20 cellular contexts compared by ENCODE assay signal in genomic region chr9:33288235-33288634, GRCh38. TPM values are rescaled to one million over a fixed set of nuclear protein-coding genes. Genes with fewer than 3 reads are reported as not detected.
A peak's percentile ranks its signal among the peaks of the same experiment; 100 is the strongest.
DNase-seq lines count a peak whose midpoint lies in the region; ATAC-seq, FAIRE-seq and TF ChIP-seq lines count a peak whose summit lies in the region.
"Had no signal": no experiment of that assay in that cellular context is flagged by ENCODE, and none has a peak within 500 bp of the region (broad histone marks: within the 10 kb centered on the region; RNA-seq: fewer than 3 reads in every experiment).

No MANE protein-coding gene starts in this region.

- H3K27ac Mint-ChIP-seq in GM23338 = peak overlapping the region; percentile 62; the same call in 1 of the 2 replicates
- peak overlapping the region; percentile 62 to 98 for H3K27ac Mint-ChIP-seq in effector memory CD8-positive, alpha-beta T cell

- TF ChIP-seq POLR2A in A549 (IDR thresholded peaks at IDR 0.05; ENCODE audit: low read length) (no peak), sigmoid colon (IDR thresholded peaks at IDR 0.05) (no peak)

- ATAC-seq in A549 = no peak
- ATAC-seq in GM23338 = no peak
- no peak for ATAC-seq in effector memory CD8-positive, alpha-beta T cell (replicated peaks)
- ATAC-seq: esophagus mucosa, left ventricle myocardium superior had no signal

- no peaks in the 10 kb centered on the region for H3F3A ChIP-seq in GM23338 (replicated peaks; ENCODE audit: low read depth)

- H3K4me3 Mint-ChIP-seq in GM23338 = 0 out of 3 replicates have a peak overlapping the region, but pooled peaks have one; percentile 27
- H3K4me3 Mint-ChIP-seq in effector memory CD8-positive, alpha-beta T cell = no peak overlapping the region

- TF ChIP-seq EP300 in A549 (IDR thresholded peaks at IDR 0.05) (no peak), sigmoid colon (IDR thresholded peaks at IDR 0.05) (no peak)

- 73% methylated on average over 4 of the region's 4 CpGs for WGBS in A549 (ENCODE audit: missing lambda C conversion rate)
- WGBS in sigmoid colon, 2 donors = 66 to 74% methylated on average over 4 of the region's 4 CpGs

- no peak for FAIRE-seq in A549 (lab: Jason Lieb, UNC)
- FAIRE-seq: colon had no signal

- H3K9me3 Mint-ChIP-seq in GM23338 = no peaks in the 10 kb centered on the region; the same call in 2 of the 3 replicates
- H3K9me3 Mint-ChIP-seq in effector memory CD8-positive, alpha-beta T cell = no peaks in the 10 kb centered on the region

- intact Hi-C loops in sigmoid colon (cut with DNase I) = loop anchor here (5.0 kb wide), 1 partner anchor 179 kb away; no protein-coding TSS in a partner anchor

- no peaks in the 10 kb centered on the region for H3K9me3 ChIP-seq in A549
- no peaks in the 10 kb centered on the region for H3K9me3 ChIP-seq in sigmoid colon
- H3K9me3 ChIP-seq: adrenal gland, BE2C, testis had no signal

- H3K36me3 ChIP-seq in GM23338 (ENCODE audit: insufficient read depth) (no peaks in the 10 kb centered on the region), sigmoid colon (peaks cover 0 to 13% (median 0%) of the 10 kb centered on the region in 4 donors)

- CTCF ChIA-PET in A549 (lab: Yijun Ruan, JAX) = interaction anchor here (0.8 to 7.1 kb wide), 18 partner anchors 9 to 336 kb away, joined by 4 to 63 read pairs (median 8); partner anchors contain the start of genes BAG1 and CHMP5

- peaks cover 41% of the 10 kb centered on the region for H3K4me1 ChIP-seq in A549
- 0 out of 2 replicates have a peak, but pooled peaks cover 5% of the 10 kb centered on the region for H3K4me1 ChIP-seq in GM23338 (ENCODE audit: insufficient read depth)
- H3K4me1 ChIP-seq in sigmoid colon = peaks cover 0 to 40% (median 31%) of the 10 kb centered on the region in 4 donors
- H3K4me1 ChIP-seq: BE2C had no signal

- no peak overlapping the region for H2AFZ ChIP-seq in GM23338

- POLR2A ChIA-PET in A549 (lab: Yijun Ruan, JAX) = no interaction called here

- H3K36me3 Mint-ChIP-seq in GM23338 (ENCODE audit: low read depth) = peaks cover 4% of the 10 kb centered on the region; the same call in 1 of the 3 replicates
- peaks cover 32% of the 10 kb centered on the region for H3K36me3 Mint-ChIP-seq in effector memory CD8-positive, alpha-beta T cell (ENCODE audit: insufficient read depth)

- H4K20me1 ChIP-seq in GM23338 (replicated peaks; ENCODE audit: insufficient read depth) = no peaks in the 10 kb centered on the region; the same call in 1 of the 2 replicates

- H3K27me3 ChIP-seq in GM23338 (ENCODE audit: insufficient read depth) = no peaks in the 10 kb centered on the region
- H3K27me3 ChIP-seq in sigmoid colon = no peaks in the 10 kb centered on the region
- H3K27me3 ChIP-seq: adrenal gland, BE2C, testis had no signal

- H3K79me2 ChIP-seq in GM23338 (replicated peaks; ENCODE audit: insufficient read depth) = peaks cover 26% of the 10 kb centered on the region

- no peaks in the 10 kb centered on the region for H3K9me2 ChIP-seq in GM23338 (ENCODE audit: insufficient read depth)

- TF ChIP-seq RAD21 in A549 (conservative IDR thresholded peaks at IDR 0.05 in 1 of 2, IDR thresholded peaks at IDR 0.05 in 1 of 2) = no peak

- H3K27ac ChIP-seq in A549 (peak overlapping the region; percentile 91 to 99; a peak in 5 of 6 replicates), GM23338 (ENCODE audit: low read depth) (no peak overlapping the region), sigmoid colon (peak overlapping the region; percentile 95 to 99 (median 96))

- no peak overlapping the region for H3K4me3 ChIP-seq in A549
- H3K4me3 ChIP-seq in GM23338 = no peak overlapping the region
- no peak overlapping the region for H3K4me3 ChIP-seq in sigmoid colon
- H3K4me3 ChIP-seq: adrenal gland, testis had no signal

- TF ChIP-seq CTCF in A549 (IDR thresholded peaks at IDR 0.05) (no peak), GM23338 (conservative IDR thresholded peaks at IDR 0.05; ENCODE audit: low read depth in 2 of 2) (no peak), sigmoid colon (IDR thresholded peaks at IDR 0.05) (no peak)

- H3K4me2 ChIP-seq in A549 (no peak overlapping the region), GM23338 (no peak overlapping the region)

- peaks cover 7% of the 10 kb centered on the region for H3K27me3 Mint-ChIP-seq in GM23338 (ENCODE audit: insufficient read depth, low read depth, poor library complexity)
- H3K27me3 Mint-ChIP-seq in effector memory CD8-positive, alpha-beta T cell = no peaks in the 10 kb centered on the region

- peaks cover 13% of the 10 kb centered on the region for H3K4me1 Mint-ChIP-seq in GM23338
- H3K4me1 Mint-ChIP-seq in effector memory CD8-positive, alpha-beta T cell (ENCODE audit: low read depth in 2 of 2) = peaks cover 25 to 28% of the 10 kb centered on the region in 2 donors

- DNase-seq in A549 (ENCODE audit: low read depth in 1 of 2, low spot score in 1 of 2) (no peak), GM23338 (ENCODE audit: low spot score) (no peak), sigmoid colon (no peak), occipital lobe (lab: John Stamatoyannopoulos, UW) (no peak), MV-4-11 (lab: John Stamatoyannopoulos, UW) (no peak), AG20443 (ENCODE audit: low spot score) (no peak), NCI-H2107 treated with DMSO at 0.1 percent for 48 hours (lab: John Stamatoyannopoulos, UW; ENCODE audit: unreplicated experiment) (no peak)
- DNase-seq in effector memory CD8-positive, alpha-beta T cell = no peak
- DNase-seq: BE2C, Karpas-422, NCI-H187 treated with DMSO at 0.1 percent for 48 hours, NCI-H69, RPMI8226, testis had no signal

TF ChIP-seq in A549, 52 proteins besides CTCF, POLR2A, EP300 and RAD21 (continues in another document):
- TF ChIP-seq KDM5A (IDR thresholded peaks at IDR 0.05) = no peak

TF ChIP-seq in GM23338, 12 proteins besides CTCF, POLR2A, EP300 and RAD21:
- TF ChIP-seq CREB1 (CRISPR knock-in tag; IDR thresholded peaks at IDR 0.05; ENCODE audit: low read depth) = no peak
- no peak for TF ChIP-seq ZNF114 (CRISPR knock-in tag; IDR thresholded peaks at IDR 0.05)
- TF ChIP-seq ETS1 (IDR thresholded peaks at IDR 0.05) = no peak
- no peak for TF ChIP-seq STAT1 (IDR thresholded peaks at IDR 0.05; ENCODE audit: unreplicated experiment)

RNA-seq across cellular contexts. Expression of gene NFX1, which starts 2.1 kb away (rescaled TPM):
- 41.1 and 41.2 TPM in 2 replicates for polyA plus RNA-seq in A549 (2011; rRNA removed)
- 20.7 and 21.0 TPM in 2 replicates for polyA plus RNA-seq in A549 (2012; cell fraction: cytosol; rRNA removed)
- polyA plus RNA-seq in A549 (2012; cell fraction: nucleus; rRNA removed) = 37.4 and 41.3 TPM in 2 replicates
- polyA plus RNA-seq in A549 (2017; fragmentation: RNase III; extraction: RNeasy Plus Mini Kit Qiagen cat#74134 plus additional on column Dnase treatment) = 23.6 to 25.0 TPM (median 24.8 TPM) in 3 replicates
- 76.4 and 88.5 TPM in 2 replicates for polyA minus RNA-seq in A549 (2011; rRNA and poly(A)+ RNA removed)
- 26.1 and 29.7 TPM in 2 replicates for total RNA-seq in GM23338 (2014; rRNA removed; shearing (Covaris generic))
- polyA plus RNA-seq in GM23338 (2016; fragmentation: Nextera tagmentation; extraction: Ambion mirVana) = 11.9 and 13.9 TPM in 2 replicates
- total RNA-seq in sigmoid colon = 10 to 100 TPM; 34.3 to 40.7 (median 38.6) TPM
- 10 to 100 TPM; 15.7 to 18.6 (median 17.7) TPM for polyA plus RNA-seq in sigmoid colon
- total RNA-seq in occipital lobe = 18.7 TPM

RNA-seq across cellular contexts. Expression of gene CHMP5, which starts 23.4 kb away (rescaled TPM):
- polyA plus RNA-seq in A549 (2011; rRNA removed) (108 and 187 TPM in 2 replicates), A549 (2017; fragmentation: RNase III; extraction: RNeasy Plus Mini Kit Qiagen cat#74134 plus additional on column Dnase treatment) (99.8 to 119 TPM (median 108 TPM) in 3 replicates), GM23338 (2016; fragmentation: Nextera tagmentation; extraction: Ambion mirVana) (68.5 and 77.8 TPM in 2 replicates), sigmoid colon (100 to 1,000 TPM in 2 of 3 donors, 10 to 100 TPM in 1; 80.6 to 307 (median 183) TPM)
- 38.7 and 48.0 TPM in 2 replicates for polyA plus RNA-seq in A549 (2012; cell fraction: cytosol; rRNA removed)
- polyA plus RNA-seq in A549 (2012; cell fraction: nucleus; rRNA removed) = 13.9 and 21.7 TPM in 2 replicates
- polyA minus RNA-seq in A549 (2011; rRNA and poly(A)+ RNA removed) = 15.3 and 16.9 TPM in 2 replicates
- 30.9 and 33.4 TPM in 2 replicates for total RNA-seq in GM23338 (2014; rRNA removed; shearing (Covaris generic))
- total RNA-seq in sigmoid colon (10 to 100 TPM; 54.6 to 79.6 (median 64.3) TPM), occipital lobe (92.8 TPM)

RNA-seq across cellular contexts. Expression of gene BAG1, which starts 23.7 kb away (rescaled TPM):
- polyA plus RNA-seq in A549 (2011; rRNA removed) = 51.9 and 86.9 TPM in 2 replicates
- 53.7 and 75.5 TPM in 2 replicates for polyA plus RNA-seq in A549 (2012; cell fraction: cytosol; rRNA removed)
- polyA plus RNA-seq in A549 (2012; cell fraction: nucleus; rRNA removed) = 34.3 and 62.2 TPM in 2 replicates
- polyA plus RNA-seq in A549 (2017; fragmentation: RNase III; extraction: RNeasy Plus Mini Kit Qiagen cat#74134 plus additional on column Dnase treatment) = 62.4 to 73.0 TPM (median 64.3 TPM) in 3 replicates
- 27.6 and 27.8 TPM in 2 replicates for polyA minus RNA-seq in A549 (2011; rRNA and poly(A)+ RNA removed)
- 44.0 and 55.4 TPM in 2 replicates for total RNA-seq in GM23338 (2014; rRNA removed; shearing (Covaris generic))
- polyA plus RNA-seq in GM23338 (2016; fragmentation: Nextera tagmentation; extraction: Ambion mirVana) = 39.2 and 44.7 TPM in 2 replicates
- total RNA-seq in sigmoid colon = 100 to 1,000 TPM in 3 of 4 donors, 10 to 100 TPM in 1; 93.3 to 164 (median 135) TPM
- 100 to 1,000 TPM; 105 to 243 (median 198) TPM for polyA plus RNA-seq in sigmoid colon
- total RNA-seq in occipital lobe = 26.7 TPM

RNA-seq across cellular contexts. Expression of gene SPINK4, which starts 48.3 kb away (rescaled TPM):
- polyA plus RNA-seq in A549 (2011; rRNA removed) (0.37 TPM in 1 of 2 replicates, not detected in the other), A549 (2017; fragmentation: RNase III; extraction: RNeasy Plus Mini Kit Qiagen cat#74134 plus additional on column Dnase treatment) (not detected in 3 replicates), GM23338 (2016; fragmentation: Nextera tagmentation; extraction: Ambion mirVana) (not detected in 2 replicates), sigmoid colon (1,000 to 10,000 TPM in 1 of 3 donors, 100 to 1,000 TPM in 1, 10 to 100 TPM in 1; 26.4 to 1,105 (median 121) TPM)
- 0.34 TPM in 1 of 2 replicates, not detected in the other for polyA plus RNA-seq in A549 (2012; cell fraction: cytosol; rRNA removed)
- not detected in 2 replicates for polyA plus RNA-seq in A549 (2012; cell fraction: nucleus; rRNA removed)
- not detected in 2 replicates for polyA minus RNA-seq in A549 (2011; rRNA and poly(A)+ RNA removed)
- not detected in 2 replicates for total RNA-seq in GM23338 (2014; rRNA removed; shearing (Covaris generic))
- total RNA-seq in sigmoid colon (not detected), occipital lobe (not detected)
- total RNA-seq: Daoy; esophagus mucosa; left ventricle myocardium superior; T-helper 2 cell treated with Interferon-gamma antibody and Interleukin-4, amounts not matched to agents 100 ng/mL and 5 ng/mL, for 36 hours; testis had no signal
